In the genomic region with DNA sequence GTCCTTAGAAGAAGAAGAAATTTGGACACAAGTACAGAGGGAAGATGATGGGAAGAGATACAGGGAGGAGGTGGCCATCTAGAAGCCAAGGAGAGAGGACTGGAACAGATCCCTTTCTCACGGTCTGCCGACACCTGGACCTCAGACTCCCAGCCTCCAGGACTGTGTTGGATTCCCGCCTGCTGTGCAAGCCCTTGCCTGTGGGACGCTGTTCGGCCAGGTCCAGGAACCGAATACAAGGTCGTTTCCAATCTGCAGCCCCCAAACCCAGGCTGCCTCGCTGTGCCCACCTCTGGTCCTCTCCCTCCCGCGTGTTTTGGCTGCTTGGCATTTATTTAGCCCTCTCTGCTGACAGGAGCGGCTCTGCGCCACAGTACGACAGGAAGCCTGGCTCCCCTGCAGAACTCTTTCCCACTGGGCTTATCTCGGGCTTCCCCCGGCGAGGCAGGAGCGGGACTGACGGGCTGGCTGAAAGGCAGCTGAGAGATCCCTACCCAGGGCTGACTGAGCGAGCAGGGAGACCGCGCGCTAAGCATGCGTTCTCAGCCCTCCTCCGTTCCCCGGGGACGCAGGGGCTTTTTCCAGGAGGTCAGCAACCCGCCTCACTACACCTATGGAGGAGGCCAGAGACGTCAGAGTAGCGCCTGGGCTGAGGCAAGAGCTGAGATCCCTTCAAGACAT, we compare ENCODE assay signal across 17 cellular contexts.
DNase-seq lines count a peak whose midpoint lies in the region; ATAC-seq and TF ChIP-seq lines count a peak whose summit lies in the region.
"Had no signal": no experiment of that assay in that cellular context is flagged by ENCODE, and none has a peak within 500 bp of the region (broad histone marks: within the 10 kb centered on the region; RNA-seq: fewer than 3 reads in every experiment).

No MANE protein-coding gene starts in this region.

- H4K5ac ChIP-seq in mesendoderm (ENCODE audit: low read length): no peak overlapping the region

- intact Hi-C loops in heart left ventricle (cut with DNase I): no loop called here

- H3K27me3 ChIP-seq in RWPE2 (ENCODE audit: insufficient read depth, poor library complexity, severe bottlenecking): peaks cover 9% of the 10 kb centered on the region
- peaks cover 0 to 13% (median 0%) of the 10 kb centered on the region in 9 donors for H3K27me3 ChIP-seq in heart left ventricle
- H3K27me3 ChIP-seq in mesendoderm (ENCODE audit: insufficient read depth, low read length, poor library complexity): no peaks in the 10 kb centered on the region

- ATAC-seq in RWPE2 (ENCODE audit: low read depth): peak; percentile 35; the same call in 1 of the 3 replicates
- peak; percentile 51 to 82 (median 74) for ATAC-seq in heart left ventricle
- no peak for ATAC-seq in naive thymus-derived CD8-positive, alpha-beta T cell
- ATAC-seq in GM19023 (IDR thresholded peaks at IDR 0.05; ENCODE audit: unreplicated experiment): no peak
- ATAC-seq: PC-3 had no signal

- H3K9me3 ChIP-seq in RWPE2 (ENCODE audit: severe bottlenecking) (no peaks in the 10 kb centered on the region), heart left ventricle (peaks cover 0 to 6% (median 0%) of the 10 kb centered on the region in 12 donors)
- H3K9me3 ChIP-seq: HAP-1 had no signal

- peaks cover 0 to 6% (median 0%) of the 10 kb centered on the region in 9 donors for H3K9me3 Mint-ChIP-seq in naive thymus-derived CD8-positive, alpha-beta T cell

- in situ Hi-C loops in G401 (cut with HindIII; ENCODE audit: low sequenced_read_pairs): no loop called here

- H3K4me1 ChIP-seq in RWPE2 (ENCODE audit: insufficient read depth, poor library complexity, severe bottlenecking) (no peaks in the 10 kb centered on the region), heart left ventricle (peaks cover 0 to 10% (median 3%) of the 10 kb centered on the region in 12 donors), mesendoderm (ENCODE audit: control insufficient read depth, low read depth, low read length) (no peaks in the 10 kb centered on the region)
- H3K4me1 ChIP-seq: HAP-1 had no signal

- H3K27ac ChIP-seq in RWPE2 (ENCODE audit: poor library complexity, severe bottlenecking) (no peak overlapping the region), heart left ventricle (no peak overlapping the region), mesendoderm (ENCODE audit: low read depth, low read length) (no peak overlapping the region)
- H3K27ac ChIP-seq: C4-2B, RWPE1 had no signal

- no peak overlapping the region for H2BK5ac ChIP-seq in mesendoderm (ENCODE audit: low read length)

- DNase-seq in G401 (ENCODE audit: low spot score) (peak; percentile 53), RWPE2 (ENCODE audit: low spot score) (no peak), heart left ventricle (peak in 2 of 5 donors; percentile 22 to 25), mesendoderm (peak; percentile 34)
- DNase-seq in activated T-cell treated with anti-CD3 and anti-CD28 coated beads, Interleukin-2, amount 50 U/mL, for 48 hours: no peak
- DNase-seq in naive thymus-derived CD8-positive, alpha-beta T cell: no peak
- DNase-seq: DND-41, MV-4-11, NCI-H1417, NCI-H2029, NCI-H2171 treated with DMSO at 0.1 percent for 48 hours, NCI-H82, PC-3 had no signal

- no peak overlapping the region for H2BK120ac ChIP-seq in mesendoderm (ENCODE audit: low read depth, low read length)

- H3K18ac ChIP-seq in mesendoderm (ENCODE audit: low read length): no peak overlapping the region

- H3K27me3 Mint-ChIP-seq in naive thymus-derived CD8-positive, alpha-beta T cell: peaks cover 6 to 26% (median 16%) of the 10 kb centered on the region in 5 donors

- no peak for TF ChIP-seq POLR2A in heart left ventricle (IDR thresholded peaks at IDR 0.05)

- H3K4me2 ChIP-seq in mesendoderm (ENCODE audit: low read length): no peak overlapping the region

- TF ChIP-seq CTCF in RWPE2 (IDR thresholded peaks at IDR 0.05; ENCODE audit: poor library complexity, severe bottlenecking) (no peak), heart left ventricle (IDR thresholded peaks at IDR 0.05) (no peak)

- peak overlapping the region; percentile 39 for H3K56ac ChIP-seq in mesendoderm (ENCODE audit: low read length)

- POLR2A ChIA-PET in naive thymus-derived CD8-positive, alpha-beta T cell (lab: Charles Lee): no interaction called here

- H3K27ac Mint-ChIP-seq in naive thymus-derived CD8-positive, alpha-beta T cell: no peak overlapping the region

- no peak overlapping the region for H3K4me3 Mint-ChIP-seq in naive thymus-derived CD8-positive, alpha-beta T cell

- no peak overlapping the region for H3K23ac ChIP-seq in mesendoderm (ENCODE audit: low read length)

- H3K36me3 Mint-ChIP-seq in naive thymus-derived CD8-positive, alpha-beta T cell: no peaks in the 10 kb centered on the region

- H4K8ac ChIP-seq in mesendoderm (ENCODE audit: low read depth, low read length): no peak overlapping the region

- H2AK5ac ChIP-seq in mesendoderm (ENCODE audit: low read length): no peak overlapping the region

- no peak overlapping the region for H2BK15ac ChIP-seq in mesendoderm (replicated peaks; ENCODE audit: low read depth)

- H3K36me3 ChIP-seq in RWPE2 (ENCODE audit: low read depth) (no peaks in the 10 kb centered on the region), heart left ventricle (no peaks in the 10 kb centered on the region), mesendoderm (ENCODE audit: control insufficient read depth, insufficient read depth, low read length) (no peaks in the 10 kb centered on the region)
- H3K36me3 ChIP-seq: HAP-1 had no signal

- H3K79me2 ChIP-seq in mesendoderm (ENCODE audit: control insufficient read depth, insufficient read depth, low read length): no peaks in the 10 kb centered on the region

- no peak overlapping the region for H3K4ac ChIP-seq in mesendoderm (ENCODE audit: low read depth, low read length)

- H3K9ac ChIP-seq in mesendoderm (ENCODE audit: low read length): no peak overlapping the region

- H3K79me1 ChIP-seq in mesendoderm (ENCODE audit: low read length): no peaks in the 10 kb centered on the region

- H3K4me3 ChIP-seq in RWPE2 (ENCODE audit: severe bottlenecking) (no peak overlapping the region), heart left ventricle (peak overlapping the region in 2 of 12 donors; percentile 4 to 12), mesendoderm (ENCODE audit: low read length) (no peak overlapping the region)
- H3K4me3 ChIP-seq: HAP-1 had no signal

- no peaks in the 10 kb centered on the region for H3K4me1 Mint-ChIP-seq in naive thymus-derived CD8-positive, alpha-beta T cell

- WGBS in heart left ventricle, 4 donors: 12 to 35% (median 21%) methylated on average over 12 to 29 of the region's 29 CpGs
- no CpG with 5 or more reads among the region's 29 CpGs for WGBS in mesendoderm (ENCODE audit: extremely low coverage, insufficient coverage, low lambda C conversion rate)

Comparison
In these comparisons a context has a peak if more than half of its experiments do, and no peak if none do; other contexts are left out.
1. DNase-seq: peak in G401 (single experiment) and mesendoderm (single experiment); none in RWPE2 (single experiment), activated T-cell treated with anti-CD3 and anti-CD28 coated beads, Interleukin-2, amount 50 U/mL, for 48 hours (0 of 2) and naive thymus-derived CD8-positive, alpha-beta T cell (0 of 10).
2. ATAC-seq: peak in RWPE2 (single experiment) and heart left ventricle (4 of 4); none in naive thymus-derived CD8-positive, alpha-beta T cell (0 of 2) and GM19023 (single experiment).